ENCODE assay signal across 11 cellular contexts in the genomic region with DNA sequence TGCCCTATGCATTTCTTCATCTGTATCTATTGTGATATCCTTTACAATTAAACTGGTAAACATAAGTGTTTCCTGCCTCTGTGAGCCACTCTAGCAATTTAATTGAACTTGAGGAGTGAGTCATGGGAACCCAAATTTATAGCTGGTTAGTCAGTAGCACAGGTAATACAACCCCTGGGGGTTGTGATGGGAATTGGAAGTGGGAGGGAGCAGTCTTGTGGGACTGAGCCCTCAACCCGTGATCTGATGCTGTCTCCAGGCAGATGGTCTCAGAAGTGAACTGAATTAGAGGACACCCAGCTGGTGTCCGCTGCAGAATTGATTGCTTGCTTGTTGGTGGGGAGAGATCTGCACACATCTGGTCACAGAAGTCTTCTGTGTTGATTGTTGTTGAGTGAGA. TPM values are rescaled to one million over a fixed set of nuclear protein-coding genes. Genes with fewer than 3 reads are reported as not detected.
A peak's percentile ranks its signal among the peaks of the same experiment; 100 is the strongest.
DNase-seq lines count a peak whose midpoint lies in the region; ATAC-seq lines count a peak whose summit lies in the region.
"Had no signal": no experiment of that assay in that cellular context is flagged by ENCODE, and none has a peak within 500 bp of the region (broad histone marks: within the 10 kb centered on the region; RNA-seq: fewer than 3 reads in every experiment).

No MANE protein-coding gene starts in this region.

- DNase-seq in DMS53 (lab: John Stamatoyannopoulos, UW): peak; percentile 36
- DNase-seq in DMS53 treated with DMSO at 0.1 percent for 48 hours (lab: John Stamatoyannopoulos, UW; ENCODE audit: unreplicated experiment): no peak
- DNase-seq in NCI-H2107 treated with DMSO at 0.1 percent for 48 hours (lab: John Stamatoyannopoulos, UW; ENCODE audit: unreplicated experiment): peak; percentile 74
- peak; percentile 63 for DNase-seq in SW480 (ENCODE audit: low spot score)
- peak; percentile 23 for DNase-seq in posterior vena cava (ENCODE audit: low spot score)
- DNase-seq in effector CD4-positive, alpha-beta T cell: no peak
- DNase-seq in NCI-H1092 treated with DMSO at 0.1 percent for 48 hours (lab: John Stamatoyannopoulos, UW): no peak
- DNase-seq: adrenal gland, T-cell had no signal

- intact Hi-C loops in posterior vena cava (cut with DNase I): no loop called here

- no peak for ATAC-seq in HG02870 (IDR thresholded peaks at IDR 0.05; ENCODE audit: unreplicated experiment)
- ATAC-seq: T-cell had no signal

RNA-seq across cellular contexts. Expression of gene ST6GALNAC2, which starts 7.7 kb away (rescaled TPM):
- total RNA-seq in posterior vena cava: 1 to 10 TPM; 3.0 to 3.1 TPM

RNA-seq across cellular contexts. Expression of gene ST6GALNAC1, which starts 50.2 kb away (rescaled TPM):
- total RNA-seq in posterior vena cava: 1 to 10 TPM; 2.0 to 2.3 TPM
- total RNA-seq: fibroblast of lung had no signal

RNA-seq across cellular contexts. Expression of gene PRCD, which starts 53.5 kb away (rescaled TPM):
- total RNA-seq in posterior vena cava: 1 to 10 TPM; 1.6 to 4.7 TPM

RNA-seq across cellular contexts. Expression of gene CYGB, which starts 55.8 kb away (rescaled TPM):
- total RNA-seq in posterior vena cava: 10 to 100 TPM; 16.3 to 24.5 TPM

Comparison
In these comparisons a context has a peak if more than half of its experiments do, and no peak if none do; other contexts are left out.
1. DNase-seq: peak in DMS53 (single experiment), NCI-H2107 treated with DMSO at 0.1 percent for 48 hours (single experiment), SW480 (single experiment) and posterior vena cava (single experiment); none in DMS53 treated with DMSO at 0.1 percent for 48 hours (single experiment), effector CD4-positive, alpha-beta T cell (single experiment) and NCI-H1092 treated with DMSO at 0.1 percent for 48 hours (single experiment).